ENCODE assay signal across 3 cellular contexts in genomic region chr7:76981187-76981970, GRCh38. TPM values are rescaled to one million over a fixed set of nuclear protein-coding genes. Genes with fewer than 3 reads are reported as not detected.
"Had no signal": no experiment of that assay in that cellular context is flagged by ENCODE, and none has a peak within 500 bp of the region (broad histone marks: within the 10 kb centered on the region; RNA-seq: fewer than 3 reads in every experiment).

No MANE protein-coding gene starts in this region.

RNA-seq across cellular contexts. Expression of gene SPDYE17, which starts 50.8 kb away (rescaled TPM):
- total RNA-seq: LHCN-M2, M059J, MCF 10A had no signal
